ENCODE assay signal across 1 cellular context in genomic region chr20:23148721-23149570, GRCh38.
TF ChIP-seq lines count a peak whose summit lies in the region.

No MANE protein-coding gene starts in this region.

TF ChIP-seq in SK-N-SH, 30 proteins besides CTCF, POLR2A, EP300 and RAD21 (continued from another document):
- no peak for TF ChIP-seq EZH2phosphoT487 (IDR thresholded peaks at IDR 0.05; ENCODE audit: borderline replicate concordance, low read depth)
